Comparison of ENCODE assay signal across 20 cellular contexts in the genomic region with DNA sequence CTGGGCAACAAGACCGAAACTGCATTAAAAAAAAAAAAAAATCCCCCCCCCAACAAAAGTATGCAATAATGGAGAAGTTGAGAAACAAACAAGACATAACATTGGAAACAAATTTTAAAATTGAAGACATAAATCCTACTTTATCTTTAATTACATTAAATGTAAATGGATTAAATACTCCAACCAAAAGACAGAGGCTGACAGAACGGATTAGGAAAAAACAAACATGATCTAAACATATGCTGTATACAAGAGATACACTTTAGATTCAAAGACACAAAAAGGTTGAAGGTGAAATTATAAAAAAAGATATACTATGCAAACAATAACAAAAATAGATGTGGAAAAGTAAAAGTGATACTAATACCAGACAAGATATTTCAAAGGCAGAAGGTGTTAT.
DNase-seq lines count a peak whose midpoint lies in the region; ATAC-seq and FAIRE-seq lines count a peak whose summit lies in the region.
"Had no signal": no experiment of that assay in that cellular context is flagged by ENCODE, and none has a peak within 500 bp of the region (broad histone marks: within the 10 kb centered on the region; RNA-seq: fewer than 3 reads in every experiment).

No MANE protein-coding gene starts in this region.

- FAIRE-seq in TTC549 (lab: Jason Lieb, UNC) = peak; percentile 9
- peak; percentile 48 for FAIRE-seq in endometrium (lab: Jason Lieb, UNC)
- FAIRE-seq: A549, D721Med, G401.6, GM12891, GM19239 had no signal

- peak overlapping the region; percentile 76 for H3K27ac Mint-ChIP-seq in activated naive CD4-positive, alpha-beta T cell treated with anti-CD3 and anti-CD28 coated beads, Interleukin-2, amount 10 ng/mL, durations not matched to agents 7 days and 5 days
- H3K27ac Mint-ChIP-seq: B cell; CD4-positive, alpha-beta T cell; CD8-positive, alpha-beta T cell had no signal

- H3K27me3 Mint-ChIP-seq in activated naive CD4-positive, alpha-beta T cell treated with anti-CD3 and anti-CD28 coated beads, Interleukin-2, amount 10 ng/mL, durations not matched to agents 7 days and 5 days = no peaks in the 10 kb centered on the region
- H3K27me3 Mint-ChIP-seq: B cell; CD4-positive, alpha-beta T cell had no signal

- H3K4me1 Mint-ChIP-seq in activated naive CD4-positive, alpha-beta T cell treated with anti-CD3 and anti-CD28 coated beads, Interleukin-2, amount 10 ng/mL, durations not matched to agents 7 days and 5 days = no peaks in the 10 kb centered on the region
- H3K4me1 Mint-ChIP-seq: B cell had no signal

- H3K9me3 Mint-ChIP-seq in activated naive CD4-positive, alpha-beta T cell treated with anti-CD3 and anti-CD28 coated beads, Interleukin-2, amount 10 ng/mL, durations not matched to agents 7 days and 5 days = peaks cover 6% of the 10 kb centered on the region

- no peak for ATAC-seq in HG02973 (IDR thresholded peaks at IDR 0.05; ENCODE audit: unreplicated experiment)
- ATAC-seq: A549; CD8-positive, alpha-beta T cell had no signal

- CTCF ChIA-PET in activated naive CD4-positive, alpha-beta T cell treated with anti-CD3 and anti-CD28 coated beads, Interleukin-2, amount 10 ng/mL, durations not matched to agents 7 days and 5 days (lab: Charles Lee) = no interaction called here

- DNase-seq in activated naive CD4-positive, alpha-beta T cell treated with anti-CD3 and anti-CD28 coated beads, Interleukin-2, amount 10 ng/mL, durations not matched to agents 7 days and 5 days = no peak
- DNase-seq in activated naive CD4-positive, alpha-beta T cell (lab: John Stamatoyannopoulos, UW) = no peak
- no peak for DNase-seq in NCI-H2227 treated with DMSO at 0.1 percent for 48 hours (lab: John Stamatoyannopoulos, UW)
- no peak for DNase-seq in stimulated activated naive CD4-positive, alpha-beta T cell (lab: John Stamatoyannopoulos, UW)
- DNase-seq: AML-193; Caco-2; Calu3; CD4-positive, alpha-beta T cell; CD8-positive, alpha-beta T cell; DMS79 treated with DMSO at 0.1 percent for 48 hours; GF-D8 had no signal

- H3K36me3 Mint-ChIP-seq in activated naive CD4-positive, alpha-beta T cell treated with anti-CD3 and anti-CD28 coated beads, Interleukin-2, amount 10 ng/mL, durations not matched to agents 7 days and 5 days = no peaks in the 10 kb centered on the region
- H3K36me3 Mint-ChIP-seq: CD8-positive, alpha-beta T cell had no signal

- no peak overlapping the region for H3K4me3 Mint-ChIP-seq in activated naive CD4-positive, alpha-beta T cell treated with anti-CD3 and anti-CD28 coated beads, Interleukin-2, amount 10 ng/mL, durations not matched to agents 7 days and 5 days
- H3K4me3 Mint-ChIP-seq: B cell; CD4-positive, alpha-beta T cell; CD8-positive, alpha-beta T cell had no signal
